Comparison of ENCODE assay signal across 6 cellular contexts in the genomic region with DNA sequence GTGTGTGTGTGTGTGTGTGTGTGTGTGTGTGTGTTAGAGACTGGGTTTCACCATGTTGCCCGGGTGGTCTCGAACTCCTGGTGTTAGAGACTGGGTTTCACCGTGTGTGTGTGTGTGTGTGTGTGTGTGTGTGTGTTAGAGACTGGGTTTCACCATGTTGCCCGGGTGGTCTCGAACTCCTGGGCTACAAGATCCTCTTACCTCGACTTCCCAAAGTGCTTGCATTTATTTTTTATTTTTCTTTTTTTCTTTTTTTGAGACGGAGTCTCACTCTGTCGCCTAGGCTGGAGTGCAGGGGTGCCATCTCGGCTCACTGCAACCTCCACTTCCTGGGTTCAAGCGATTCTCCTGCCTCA. TPM values are rescaled to one million over a fixed set of nuclear protein-coding genes. Genes with fewer than 3 reads are reported as not detected.
DNase-seq lines count a peak whose midpoint lies in the region; FAIRE-seq and TF ChIP-seq lines count a peak whose summit lies in the region.
"Not testable (repeated sequence)": the region's sequence is repeated elsewhere in the genome, so short reads cannot be mapped to it uniquely, and the experiment has no call there.

No MANE protein-coding gene starts in this region.

- DNase-seq in GM19239 (ENCODE audit: insufficient read length, low spot score); brain microvascular endothelial cell; left ventricle myocardium inferior; neural progenitor cell (ENCODE audit: low spot score); tibial nerve (ENCODE audit: low spot score in 2 of 2): not testable (repeated sequence)

- not testable (repeated sequence) for H3K36me3 ChIP-seq in brain microvascular endothelial cell (replicated peaks); left ventricle myocardium inferior; neural progenitor cell
- peaks cover 0 to 11% (median 0%) of the 10 kb centered on the region in 3 donors for H3K36me3 ChIP-seq in tibial nerve

- peaks cover 41% of the 10 kb centered on the region for H3K4me1 Mint-ChIP-seq in T-helper 1 cell treated with Interleukin-12 subunit alpha and Interleukin-12 subunit beta and Interleukin-4 antibody, amounts not matched to agents 30 μg/mL and 1 μg/mL, for 36 hours (ENCODE audit: low read depth)
- H3K4me1 Mint-ChIP-seq in neural progenitor cell = peaks cover 27% of the 10 kb centered on the region

- not testable (repeated sequence) for TF ChIP-seq CTCF in brain microvascular endothelial cell (IDR thresholded peaks at IDR 0.05; ENCODE audit: low read depth, low read length, missing control alignments); left ventricle myocardium inferior (IDR thresholded peaks at IDR 0.05; ENCODE audit: borderline replicate concordance); neural progenitor cell (IDR thresholded peaks at IDR 0.05); tibial nerve (IDR thresholded peaks at IDR 0.05)

- peak overlapping the region; percentile 86 for H3K4me3 Mint-ChIP-seq in T-helper 1 cell treated with Interleukin-12 subunit alpha and Interleukin-12 subunit beta and Interleukin-4 antibody, amounts not matched to agents 30 μg/mL and 1 μg/mL, for 36 hours
- H3K4me3 Mint-ChIP-seq in neural progenitor cell = peak overlapping the region; percentile 88

- not testable (repeated sequence) for H3K9ac ChIP-seq in neural progenitor cell

- intact Hi-C loops in left ventricle myocardium inferior (cut with micrococcal nuclease) = loop anchor here (10.0 kb wide), 1 partner anchor 56 kb away; a partner anchor contains a TSS

- not testable (repeated sequence) for H3K9me3 ChIP-seq in left ventricle myocardium inferior (replicated peaks); neural progenitor cell (ENCODE audit: low read depth); tibial nerve

- H3F3A ChIP-seq in neural progenitor cell (ENCODE audit: low read depth) = peaks cover 21% of the 10 kb centered on the region

- peak overlapping the region; percentile 71 for H3K27ac Mint-ChIP-seq in T-helper 1 cell treated with Interleukin-12 subunit alpha and Interleukin-12 subunit beta and Interleukin-4 antibody, amounts not matched to agents 30 μg/mL and 1 μg/mL, for 36 hours
- not testable (repeated sequence) for H3K27ac Mint-ChIP-seq in neural progenitor cell

- H3K36me3 Mint-ChIP-seq in T-helper 1 cell treated with Interleukin-12 subunit alpha and Interleukin-12 subunit beta and Interleukin-4 antibody, amounts not matched to agents 30 μg/mL and 1 μg/mL, for 36 hours (ENCODE audit: low read depth) = peaks cover 17% of the 10 kb centered on the region
- H3K36me3 Mint-ChIP-seq in neural progenitor cell = peaks cover 16% of the 10 kb centered on the region

- H3K4me1 ChIP-seq in left ventricle myocardium inferior (peaks cover 54% of the 10 kb centered on the region), neural progenitor cell (peaks cover 25% of the 10 kb centered on the region), tibial nerve (peaks cover 0 to 28% (median 11%) of the 10 kb centered on the region in 4 donors)

- peaks cover 38% of the 10 kb centered on the region for H4K20me1 ChIP-seq in neural progenitor cell (ENCODE audit: low read depth)

- WGBS in tibial nerve, 2 donors = 75 to 84% methylated on average over 10 of the region's 10 CpGs

- peak overlapping the region; percentile 93 for H3K4me2 ChIP-seq in neural progenitor cell

- FAIRE-seq in GM19239 (lab: Jason Lieb, UNC) = peak; percentile 48

- in situ Hi-C loops in brain microvascular endothelial cell (cut with HindIII; ENCODE audit: low pct_ligation_motif_present, low sequenced_read_pairs) = not testable (repeated sequence)

- H3K4me3 ChIP-seq in brain microvascular endothelial cell (ENCODE audit: low read depth, low read length) (peak overlapping the region; percentile 68), left ventricle myocardium inferior (peak overlapping the region; percentile 99), neural progenitor cell (peak overlapping the region; percentile 91), tibial nerve (peak overlapping the region; percentile 73 to 97 (median 88))

- not testable (repeated sequence) for H3K27me3 ChIP-seq in brain microvascular endothelial cell (replicated peaks); left ventricle myocardium inferior (ENCODE audit: low read depth); neural progenitor cell; tibial nerve

- H3K9me3 Mint-ChIP-seq in T-helper 1 cell treated with Interleukin-12 subunit alpha and Interleukin-12 subunit beta and Interleukin-4 antibody, amounts not matched to agents 30 μg/mL and 1 μg/mL, for 36 hours; neural progenitor cell: not testable (repeated sequence)

- H3K79me2 ChIP-seq in neural progenitor cell (ENCODE audit: low read depth) = peaks cover 44% of the 10 kb centered on the region

- TF ChIP-seq EP300 in tibial nerve (IDR thresholded peaks at IDR 0.05) = not testable (repeated sequence)

- H3K27me3 Mint-ChIP-seq in T-helper 1 cell treated with Interleukin-12 subunit alpha and Interleukin-12 subunit beta and Interleukin-4 antibody, amounts not matched to agents 30 μg/mL and 1 μg/mL, for 36 hours (ENCODE audit: low read depth); neural progenitor cell (ENCODE audit: insufficient read depth, low read depth): not testable (repeated sequence)

- H3K27ac ChIP-seq in brain microvascular endothelial cell; left ventricle myocardium inferior (replicated peaks); neural progenitor cell: not testable (repeated sequence)
- peak overlapping the region in 2 of 4 donors; percentile 68 to 90 for H3K27ac ChIP-seq in tibial nerve

- TF ChIP-seq POLR2A in tibial nerve (IDR thresholded peaks at IDR 0.05) = not testable (repeated sequence)

- H2AFZ ChIP-seq in neural progenitor cell (replicated peaks) = peak overlapping the region; percentile 76

RNA-seq across cellular contexts. Expression of a gene that starts 0.6 kb away (rescaled TPM):
- total RNA-seq in left ventricle myocardium inferior (59.4 TPM), neural progenitor cell (ENCODE audit: low replicate concordance) (139 and 180 TPM in 2 replicates), tibial nerve (10 to 100 TPM; 29.9 to 40.6 (median 36.8) TPM)

RNA-seq across cellular contexts. Expression of a gene that starts 46.3 kb away (rescaled TPM):
- total RNA-seq in left ventricle myocardium inferior (21.1 TPM), neural progenitor cell (ENCODE audit: low replicate concordance) (19.7 and 38.9 TPM in 2 replicates), tibial nerve (10 to 100 TPM; 42.2 to 70.7 (median 57.1) TPM)

RNA-seq across cellular contexts. Expression of a gene that starts 46.6 kb away (rescaled TPM):
- total RNA-seq in left ventricle myocardium inferior = 61.4 TPM
- total RNA-seq in neural progenitor cell (ENCODE audit: low replicate concordance) = 64.9 and 138 TPM in 2 replicates
- 100 to 1,000 TPM in 1 of 4 donors, 10 to 100 TPM in 3; 70.5 to 110 (median 76.5) TPM for total RNA-seq in tibial nerve

RNA-seq across cellular contexts. Expression of a gene that starts 57.9 kb away (rescaled TPM):
- total RNA-seq in left ventricle myocardium inferior (11.7 TPM), neural progenitor cell (ENCODE audit: low replicate concordance) (19.1 and 21.6 TPM in 2 replicates), tibial nerve (10 to 100 TPM; 21.6 to 35.7 (median 24.8) TPM)
